In genomic region chr5:119031047-119031886, GRCh38 we compare ENCODE assay signal across 10 cellular contexts. TPM values are rescaled to one million over a fixed set of nuclear protein-coding genes. Genes with fewer than 3 reads are reported as not detected.
DNase-seq lines count a peak whose midpoint lies in the region; ATAC-seq, FAIRE-seq and TF ChIP-seq lines count a peak whose summit lies in the region.
"Had no signal": no experiment of that assay in that cellular context is flagged by ENCODE, and none has a peak within 500 bp of the region (broad histone marks: within the 10 kb centered on the region; RNA-seq: fewer than 3 reads in every experiment).

No MANE protein-coding gene starts in this region.

- ATAC-seq in HG02840 (IDR thresholded peaks at IDR 0.05; ENCODE audit: low FRiP score, unreplicated experiment) = peak; percentile 85

- H3K4me1 Mint-ChIP-seq in activated naive CD4-positive, alpha-beta T cell treated with anti-CD3 and anti-CD28 coated beads for 36 hours (ENCODE audit: low read depth) = peaks cover 41% of the 10 kb centered on the region

- no peak overlapping the region for H3K4me3 ChIP-seq in thymus (ENCODE audit: low read length)
- H3K4me3 ChIP-seq: uterus had no signal

- CTCF ChIA-PET in activated naive CD4-positive, alpha-beta T cell treated with anti-CD3 and anti-CD28 coated beads for 36 hours (lab: Charles Lee) = interaction anchor here (0.9 to 3.1 kb wide), 4 partner anchors 9 to 380 kb away, joined by 3 to 7 read pairs (median 4); partner anchors contain the start of gene DTWD2

- no peaks in the 10 kb centered on the region for H3K27me3 ChIP-seq in thymus (ENCODE audit: control insufficient read depth, insufficient read depth)
- H3K27me3 ChIP-seq: uterus had no signal

- no peaks in the 10 kb centered on the region for H3K36me3 ChIP-seq in thymus (ENCODE audit: control insufficient read depth, insufficient read depth)
- H3K36me3 ChIP-seq: uterus had no signal

- no peak for FAIRE-seq in H54 (lab: Jason Lieb, UNC)
- FAIRE-seq: colon had no signal

- H3K27ac Mint-ChIP-seq in activated naive CD4-positive, alpha-beta T cell treated with anti-CD3 and anti-CD28 coated beads for 36 hours = peak overlapping the region; percentile 89

- peak; percentile 34 for DNase-seq in activated naive CD4-positive, alpha-beta T cell treated with anti-CD3 and anti-CD28 coated beads for 36 hours
- DNase-seq in activated naive CD4-positive, alpha-beta T cell treated with Interleukin-2 at 50 U/mL for 16 hours = no peak
- peak; percentile 85 for DNase-seq in NAMALWA (ENCODE audit: low spot score)
- DNase-seq in A172 (ENCODE audit: low spot score) = no peak
- DNase-seq in H54 (ENCODE audit: insufficient read length, low spot score) = no peak
- DNase-seq in kidney glomerular epithelial cell (lab: John Stamatoyannopoulos, UW) = no peak
- DNase-seq: uterus had no signal

- no peaks in the 10 kb centered on the region for H3K9me3 Mint-ChIP-seq in activated naive CD4-positive, alpha-beta T cell treated with anti-CD3 and anti-CD28 coated beads for 36 hours

- peak overlapping the region; percentile 9 for H3K4me3 Mint-ChIP-seq in activated naive CD4-positive, alpha-beta T cell treated with anti-CD3 and anti-CD28 coated beads for 36 hours

- H3K36me3 Mint-ChIP-seq in activated naive CD4-positive, alpha-beta T cell treated with anti-CD3 and anti-CD28 coated beads for 36 hours (ENCODE audit: low read depth) = no peaks in the 10 kb centered on the region

- TF ChIP-seq POLR2A in H54 (IDR thresholded peaks at IDR 0.05; ENCODE audit: low read depth, low read length) = no peak

- H3K27me3 Mint-ChIP-seq in activated naive CD4-positive, alpha-beta T cell treated with anti-CD3 and anti-CD28 coated beads for 36 hours (ENCODE audit: low read depth) = no peaks in the 10 kb centered on the region

- H3K27ac ChIP-seq in thymus (ENCODE audit: low read depth) = peak overlapping the region; percentile 43
- H3K27ac ChIP-seq: uterus had no signal

- WGBS in thymus = 12% methylated on average over 5 of the region's 5 CpGs

- no peaks in the 10 kb centered on the region for H3K9me3 ChIP-seq in thymus (ENCODE audit: control insufficient read depth)
- H3K9me3 ChIP-seq: uterus had no signal

- peaks cover 15% of the 10 kb centered on the region for H3K4me1 ChIP-seq in thymus (ENCODE audit: control insufficient read depth, insufficient read depth, low read length)
- H3K4me1 ChIP-seq: uterus had no signal

- intact Hi-C loops in activated naive CD4-positive, alpha-beta T cell treated with anti-CD3 and anti-CD28 coated beads for 36 hours (cut with micrococcal nuclease) = loop anchor here (1.0 to 2.0 kb wide), 13 partner anchors 32 to 380 kb away; partner anchors contain the start of gene DTWD2

RNA-seq across cellular contexts. Expression of gene DMXL1, which starts 39.6 kb away (rescaled TPM):
- total RNA-seq in activated naive CD4-positive, alpha-beta T cell treated with anti-CD3 and anti-CD28 coated beads for 36 hours = 10 to 100 TPM; 16.4 to 18.0 TPM
- polyA plus RNA-seq in thymus = 24.6 TPM
- 21.7 and 35.5 TPM in 2 replicates for total RNA-seq in A172 (2014; rRNA removed; shearing (Covaris generic))

RNA-seq across cellular contexts. Expression of gene DTWD2, which starts 42.9 kb away (rescaled TPM):
- 1 to 10 TPM; 4.0 to 5.5 TPM for total RNA-seq in activated naive CD4-positive, alpha-beta T cell treated with anti-CD3 and anti-CD28 coated beads for 36 hours
- polyA plus RNA-seq in thymus = 2.3 TPM
- total RNA-seq in A172 (2014; rRNA removed; shearing (Covaris generic)) = 20.1 and 21.1 TPM in 2 replicates

Comparison
In these comparisons a context has a peak if more than half of its experiments do, and no peak if none do; other contexts are left out.
1. DNase-seq: peak in activated naive CD4-positive, alpha-beta T cell treated with anti-CD3 and anti-CD28 coated beads for 36 hours (single experiment) and NAMALWA (single experiment); none in activated naive CD4-positive, alpha-beta T cell treated with Interleukin-2 at 50 U/mL for 16 hours (single experiment), A172 (single experiment), H54 (single experiment) and kidney glomerular epithelial cell (single experiment).